ENCODE assay signal across 12 cellular contexts in the genomic region with DNA sequence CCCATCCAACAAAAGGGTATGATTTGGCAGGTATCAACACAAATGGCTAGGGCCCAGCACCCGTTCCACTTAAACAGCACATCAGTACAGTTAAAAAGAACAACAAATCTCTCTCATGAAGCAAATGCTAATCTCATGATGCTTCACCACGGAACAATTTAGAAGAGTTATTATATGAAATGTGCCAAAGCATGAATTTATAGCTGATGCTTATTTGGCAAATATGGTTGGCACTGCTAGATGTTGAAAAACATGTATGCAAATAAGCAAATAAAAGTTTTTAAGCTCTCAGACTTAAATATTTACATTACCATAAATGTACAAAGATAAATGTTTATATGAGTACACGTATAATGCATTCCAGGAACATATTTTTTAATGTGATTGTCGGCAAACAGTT. TPM values are rescaled to one million over a fixed set of nuclear protein-coding genes. Genes with fewer than 3 reads are reported as not detected.
A peak's percentile ranks its signal among the peaks of the same experiment; 100 is the strongest.
DNase-seq lines count a peak whose midpoint lies in the region; ATAC-seq, FAIRE-seq and TF ChIP-seq lines count a peak whose summit lies in the region.
"Had no signal": no experiment of that assay in that cellular context is flagged by ENCODE, and none has a peak within 500 bp of the region (broad histone marks: within the 10 kb centered on the region; RNA-seq: fewer than 3 reads in every experiment).

No MANE protein-coding gene starts in this region.

- H3K36me3 ChIP-seq in HEK293 (ENCODE audit: control insufficient read depth in 2 of 2, insufficient read depth in 1 of 2, low read length in 2 of 2) (no peaks in the 10 kb centered on the region), endocrine pancreas (ENCODE audit: control insufficient read depth, insufficient read depth, low read length) (no peaks in the 10 kb centered on the region), SJCRH30 (no peaks in the 10 kb centered on the region), small intestine (ENCODE audit: control insufficient read depth in 2 of 2, insufficient read depth in 2 of 2, low read length in 2 of 2) (no peaks in the 10 kb centered on the region)
- H3K36me3 ChIP-seq: breast epithelium had no signal

- H3K4me3 ChIP-seq in AG09309 (ENCODE audit: control insufficient read depth, low read depth, low read length) (peak overlapping the region; percentile 91), HEK293 (ENCODE audit: low read depth, low read length) (no peak overlapping the region), endocrine pancreas (ENCODE audit: control insufficient read depth, insufficient read depth, low read length) (peak overlapping the region; percentile 38), SJCRH30 (no peak overlapping the region), small intestine (ENCODE audit: low read depth in 1 of 2, low read length in 2 of 2) (no peak overlapping the region)

- DNase-seq in AG09309 (ENCODE audit: low read depth) (no peak), SJCRH30 (no peak), A172 (ENCODE audit: low spot score) (no peak), small intestine (no peak)
- no peak for DNase-seq in natural killer cell treated with Interleukin-12 subunit alpha and Interleukin-12 subunit beta and Interleukin-15 and Interleukin-18, amount 100 ng/mL, for 72 hours (ENCODE audit: low spot score)
- DNase-seq: activated T-cell treated with anti-CD3 and anti-CD28 coated beads for 4 hours, Karpas-422 had no signal

- no peaks in the 10 kb centered on the region for H3K27me3 ChIP-seq in endocrine pancreas (ENCODE audit: control insufficient read depth, insufficient read depth, low read length)
- no peaks in the 10 kb centered on the region for H3K27me3 ChIP-seq in SJCRH30
- no peaks in the 10 kb centered on the region for H3K27me3 ChIP-seq in small intestine (ENCODE audit: control insufficient read depth in 2 of 2, insufficient read depth in 2 of 2, low read length in 2 of 2)
- H3K27me3 ChIP-seq: breast epithelium had no signal

- H3K9me3 Mint-ChIP-seq in natural killer cell treated with Interleukin-12 subunit alpha and Interleukin-12 subunit beta and Interleukin-15 and Interleukin-18, amount 100 ng/mL, for 72 hours, result no peaks in the 10 kb centered on the region

- no peak for ATAC-seq in natural killer cell treated with Interleukin-12 subunit alpha and Interleukin-12 subunit beta and Interleukin-15 and Interleukin-18, amount 100 ng/mL, for 72 hours
- no peak for ATAC-seq in GM19463 (IDR thresholded peaks at IDR 0.05; ENCODE audit: unreplicated experiment)
- ATAC-seq: left lobe of liver had no signal

- H3K4me1 Mint-ChIP-seq in natural killer cell treated with Interleukin-12 subunit alpha and Interleukin-12 subunit beta and Interleukin-15 and Interleukin-18, amount 100 ng/mL, for 72 hours (ENCODE audit: low read depth in 2 of 2), result peaks cover 23 to 26% of the 10 kb centered on the region in 2 donors

- no peak overlapping the region for H3K27ac Mint-ChIP-seq in natural killer cell treated with Interleukin-12 subunit alpha and Interleukin-12 subunit beta and Interleukin-15 and Interleukin-18, amount 100 ng/mL, for 72 hours

- FAIRE-seq in small intestine (lab: Jason Lieb, UNC), result no peak

- no peak overlapping the region for H3K9ac ChIP-seq in endocrine pancreas (ENCODE audit: control insufficient read depth, insufficient read depth, low read length)

- H3K27me3 Mint-ChIP-seq in natural killer cell treated with Interleukin-12 subunit alpha and Interleukin-12 subunit beta and Interleukin-15 and Interleukin-18, amount 100 ng/mL, for 72 hours, result no peaks in the 10 kb centered on the region

- H3K27ac ChIP-seq in HEK293 (ENCODE audit: extremely low read depth, low read depth, low read length) (no peak overlapping the region), SJCRH30 (no peak overlapping the region), small intestine (ENCODE audit: low read depth in 1 of 2, low read length in 1 of 2) (no peak overlapping the region)

- peak overlapping the region; percentile 43 for H3K4me3 Mint-ChIP-seq in natural killer cell treated with Interleukin-12 subunit alpha and Interleukin-12 subunit beta and Interleukin-15 and Interleukin-18, amount 100 ng/mL, for 72 hours

- CTCF ChIA-PET in HEK293 (lab: Yijun Ruan, JAX), result no interaction called here

- H3K9me3 ChIP-seq in HEK293 (ENCODE audit: control insufficient read depth, insufficient read depth, low read depth, low read length) (no peaks in the 10 kb centered on the region), endocrine pancreas (ENCODE audit: control insufficient read depth, low read length) (no peaks in the 10 kb centered on the region), SJCRH30 (replicated peaks) (no peaks in the 10 kb centered on the region), small intestine (ENCODE audit: control insufficient read depth, low read depth) (no peaks in the 10 kb centered on the region)
- H3K9me3 ChIP-seq: breast epithelium had no signal

- WGBS in small intestine, 3 donors, result 63 to 82% (median 72%) methylated on average over 4 of the region's 4 CpGs

- peaks cover 4% of the 10 kb centered on the region for H3K36me3 Mint-ChIP-seq in natural killer cell treated with Interleukin-12 subunit alpha and Interleukin-12 subunit beta and Interleukin-15 and Interleukin-18, amount 100 ng/mL, for 72 hours

- no peak for TF ChIP-seq CTCF in AG09309 (IDR thresholded peaks at IDR 0.05; ENCODE audit: control insufficient read depth, insufficient read depth, low read depth, low read length, missing control alignments)
- TF ChIP-seq CTCF in HEK293 (tag by site-specific recombination; IDR thresholded peaks at IDR 0.05), result no peak

- POLR2A ChIA-PET in HEK293 (lab: Yijun Ruan, JAX), result no interaction called here

- peaks cover 32% of the 10 kb centered on the region for H3K4me1 ChIP-seq in HEK293 (ENCODE audit: control insufficient read depth, insufficient read depth, low read length)
- H3K4me1 ChIP-seq in endocrine pancreas (ENCODE audit: control insufficient read depth, insufficient read depth, low read length), result peaks cover 19% of the 10 kb centered on the region
- H3K4me1 ChIP-seq in SJCRH30, result peaks cover 18% of the 10 kb centered on the region
- peaks cover 0 to 11% of the 10 kb centered on the region in 2 donors for H3K4me1 ChIP-seq in small intestine (ENCODE audit: control insufficient read depth in 2 of 2, insufficient read depth in 1 of 2, low read depth in 1 of 2, low read length in 1 of 2)

TF ChIP-seq in HEK293, 187 proteins besides CTCF, POLR2A, EP300 and RAD21:
- no peak for TF ChIP-seq ZNF501 (tag by site-specific recombination; IDR thresholded peaks at IDR 0.05)
- TF ChIP-seq, protein P1, sequence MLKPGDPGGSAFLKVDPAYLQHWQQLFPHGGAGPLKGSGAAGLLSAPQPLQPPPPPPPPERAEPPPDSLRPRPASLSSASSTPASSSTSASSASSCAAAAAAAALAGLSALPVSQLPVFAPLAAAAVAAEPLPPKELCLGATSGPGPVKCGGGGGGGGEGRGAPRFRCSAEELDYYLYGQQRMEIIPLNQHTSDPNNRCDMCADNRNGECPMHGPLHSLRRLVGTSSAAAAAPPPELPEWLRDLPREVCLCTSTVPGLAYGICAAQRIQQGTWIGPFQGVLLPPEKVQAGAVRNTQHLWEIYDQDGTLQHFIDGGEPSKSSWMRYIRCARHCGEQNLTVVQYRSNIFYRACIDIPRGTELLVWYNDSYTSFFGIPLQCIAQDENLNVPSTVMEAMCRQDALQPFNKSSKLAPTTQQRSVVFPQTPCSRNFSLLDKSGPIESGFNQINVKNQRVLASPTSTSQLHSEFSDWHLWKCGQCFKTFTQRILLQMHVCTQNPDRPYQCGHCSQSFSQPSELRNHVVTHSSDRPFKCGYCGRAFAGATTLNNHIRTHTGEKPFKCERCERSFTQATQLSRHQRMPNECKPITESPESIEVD (tag by site-specific recombination; IDR thresholded peaks at IDR 0.05), result peak; percentile 57
- no peak for TF ChIP-seq ZNF302 (tag by site-specific recombination; IDR thresholded peaks at IDR 0.05; ENCODE audit: low read depth)
- no peak for TF ChIP-seq ZNF624 (tag by site-specific recombination; IDR thresholded peaks at IDR 0.05)
- no peak for TF ChIP-seq SP7 (tag by site-specific recombination; IDR thresholded peaks at IDR 0.05)
- TF ChIP-seq FEZF1 (tag by site-specific recombination; IDR thresholded peaks at IDR 0.05), result peak; percentile 28; the same call in 1 of the 2 replicates
- TF ChIP-seq ZNF350 (tag by site-specific recombination; IDR thresholded peaks at IDR 0.05), result no peak
- TF ChIP-seq, protein P2, sequence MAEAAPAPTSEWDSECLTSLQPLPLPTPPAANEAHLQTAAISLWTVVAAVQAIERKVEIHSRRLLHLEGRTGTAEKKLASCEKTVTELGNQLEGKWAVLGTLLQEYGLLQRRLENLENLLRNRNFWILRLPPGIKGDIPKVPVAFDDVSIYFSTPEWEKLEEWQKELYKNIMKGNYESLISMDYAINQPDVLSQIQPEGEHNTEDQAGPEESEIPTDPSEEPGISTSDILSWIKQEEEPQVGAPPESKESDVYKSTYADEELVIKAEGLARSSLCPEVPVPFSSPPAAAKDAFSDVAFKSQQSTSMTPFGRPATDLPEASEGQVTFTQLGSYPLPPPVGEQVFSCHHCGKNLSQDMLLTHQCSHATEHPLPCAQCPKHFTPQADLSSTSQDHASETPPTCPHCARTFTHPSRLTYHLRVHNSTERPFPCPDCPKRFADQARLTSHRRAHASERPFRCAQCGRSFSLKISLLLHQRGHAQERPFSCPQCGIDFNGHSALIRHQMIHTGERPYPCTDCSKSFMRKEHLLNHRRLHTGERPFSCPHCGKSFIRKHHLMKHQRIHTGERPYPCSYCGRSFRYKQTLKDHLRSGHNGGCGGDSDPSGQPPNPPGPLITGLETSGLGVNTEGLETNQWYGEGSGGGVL (tag by site-specific recombination; IDR thresholded peaks at IDR 0.05), result no peak
- no peak for TF ChIP-seq ZNF354C (tag by site-specific recombination; IDR thresholded peaks at IDR 0.05; ENCODE audit: borderline replicate concordance, low read depth)
- TF ChIP-seq ZNF274 (IDR thresholded peaks at IDR 0.05; ENCODE audit: low read length), result no peak
- TF ChIP-seq ZNF274 (tag by site-specific recombination; IDR thresholded peaks at IDR 0.05; ENCODE audit: borderline replicate concordance), result no peak

RNA-seq across cellular contexts. Expression of a gene that starts 2.3 kb away (rescaled TPM):
- 10 to 100 TPM; 38.0 to 41.4 TPM for total RNA-seq in natural killer cell treated with Interleukin-12 subunit alpha and Interleukin-12 subunit beta and Interleukin-15 and Interleukin-18, amount 100 ng/mL, for 72 hours
- 16.1 and 16.3 TPM in 2 replicates for total RNA-seq in SJCRH30 (2014; rRNA removed; shearing (Covaris generic))
- total RNA-seq in A172 (2014; rRNA removed; shearing (Covaris generic)), result 8.2 and 8.3 TPM in 2 replicates
- 1 to 10 TPM; 1.4 to 7.0 (median 3.6) TPM for polyA plus RNA-seq in small intestine

RNA-seq across cellular contexts. Expression of a gene that starts 3.0 kb away (rescaled TPM):
- total RNA-seq in natural killer cell treated with Interleukin-12 subunit alpha and Interleukin-12 subunit beta and Interleukin-15 and Interleukin-18, amount 100 ng/mL, for 72 hours, result 10 to 100 TPM; 35.0 to 46.5 TPM
- total RNA-seq in SJCRH30 (2014; rRNA removed; shearing (Covaris generic)), result 42.8 and 50.0 TPM in 2 replicates
- 17.0 and 21.1 TPM in 2 replicates for total RNA-seq in A172 (2014; rRNA removed; shearing (Covaris generic))
- 10 to 100 TPM in 1 of 3 donors, 1 to 10 TPM in 2; 6.5 to 14.1 (median 7.0) TPM for polyA plus RNA-seq in small intestine

Comparison
In these comparisons a context has a peak if more than half of its experiments do, and no peak if none do; other contexts are left out.
1. H3K4me3 ChIP-seq: peak in AG09309 (single experiment) and endocrine pancreas (single experiment); none in HEK293 (single experiment), SJCRH30 (single experiment) and small intestine (0 of 2).